ENCODE assay signal across 9 cellular contexts in the genomic region with DNA sequence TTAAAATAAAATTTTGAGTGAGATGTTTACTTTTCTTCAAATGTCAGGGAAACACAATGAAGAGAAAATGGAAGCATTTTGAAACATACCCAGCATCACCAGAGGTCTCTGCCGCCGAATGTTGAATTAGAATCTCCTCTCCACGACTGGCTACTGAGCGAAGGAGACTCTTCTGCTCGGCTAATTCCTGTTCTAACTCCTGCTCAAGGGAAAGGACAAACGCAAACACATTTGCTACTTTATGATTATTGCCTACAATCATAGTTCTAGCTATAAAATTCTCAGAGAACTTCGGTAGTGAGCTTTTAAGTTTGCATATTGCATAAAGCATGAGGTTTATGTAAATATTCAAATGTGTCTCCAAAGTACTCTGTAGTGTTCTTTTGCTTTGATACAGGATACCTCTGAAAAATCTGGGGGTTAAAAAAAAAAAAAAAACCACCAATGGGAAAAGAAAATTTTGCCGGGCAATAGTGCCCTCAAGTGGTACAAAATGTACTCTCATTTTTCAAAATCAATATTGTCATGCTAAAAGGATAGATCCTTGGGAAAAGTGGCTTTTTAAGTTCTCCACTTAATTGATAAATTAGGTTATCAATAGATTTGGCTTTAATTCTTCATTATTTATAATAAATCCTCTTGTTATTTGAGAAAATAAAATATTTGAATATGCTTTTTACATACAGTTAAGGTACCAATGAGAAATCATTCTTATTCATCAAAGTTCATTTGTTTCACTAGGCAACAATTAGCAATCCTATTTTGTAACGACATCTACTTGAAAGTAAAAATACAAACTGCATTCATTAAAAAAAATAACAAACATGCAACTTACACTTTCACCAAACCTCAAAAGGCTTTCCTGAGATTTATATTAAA.
DNase-seq lines count a peak whose midpoint lies in the region; ATAC-seq and TF ChIP-seq lines count a peak whose summit lies in the region.
"Had no signal": no experiment of that assay in that cellular context is flagged by ENCODE, and none has a peak within 500 bp of the region (broad histone marks: within the 10 kb centered on the region; RNA-seq: fewer than 3 reads in every experiment).

No MANE protein-coding gene starts in this region.

- H3K27ac ChIP-seq in spleen = no peak overlapping the region

- peaks cover 0 to 32% (median 16%) of the 10 kb centered on the region in 6 donors for H3K4me1 ChIP-seq in spleen

- peaks cover 42% of the 10 kb centered on the region for H3K36me3 Mint-ChIP-seq in T-helper 2 cell treated with Interferon-gamma antibody and Interleukin-4, amounts not matched to agents 5 μg/mL and 100 μg/mL, for 36 hours (ENCODE audit: low read depth)

- 72 to 79% (median 78%) methylated on average over 9 of the region's 9 CpGs for WGBS in spleen, 5 donors

- ATAC-seq in GM19035 (IDR thresholded peaks at IDR 0.05; ENCODE audit: unreplicated experiment) = no peak
- ATAC-seq in GM21381 (IDR thresholded peaks at IDR 0.05; ENCODE audit: unreplicated experiment) = no peak

- peaks cover 4 to 100% (median 43%) of the 10 kb centered on the region in 6 donors for H3K36me3 ChIP-seq in spleen

- peaks cover 9% of the 10 kb centered on the region for H3K4me1 Mint-ChIP-seq in T-helper 2 cell treated with Interferon-gamma antibody and Interleukin-4, amounts not matched to agents 5 μg/mL and 100 μg/mL, for 36 hours (ENCODE audit: low read depth)

- H3K9me3 ChIP-seq in spleen = peaks cover 0 to 16% (median 7%) of the 10 kb centered on the region in 8 donors

- H3K27ac Mint-ChIP-seq in T-helper 2 cell treated with Interferon-gamma antibody and Interleukin-4, amounts not matched to agents 5 μg/mL and 100 μg/mL, for 36 hours = no peak overlapping the region
- H3K27ac Mint-ChIP-seq: T-helper 1 cell treated with Interleukin-12 subunit alpha and Interleukin-12 subunit beta and Interleukin-4 antibody, amounts not matched to agents 30 μg/mL and 1 μg/mL, for 36 hours had no signal

- H3K4me3 ChIP-seq in HFF-Myc (replicated peaks; ENCODE audit: low read depth, low read length) (no peak overlapping the region), fibroblast of villous mesenchyme (ENCODE audit: low read depth, low read length) (no peak overlapping the region), spleen (no peak overlapping the region)

- no peak overlapping the region for H3K4me3 Mint-ChIP-seq in T-helper 2 cell treated with Interferon-gamma antibody and Interleukin-4, amounts not matched to agents 5 μg/mL and 100 μg/mL, for 36 hours
- H3K4me3 Mint-ChIP-seq: T-helper 1 cell treated with Interleukin-12 subunit alpha and Interleukin-12 subunit beta and Interleukin-4 antibody, amounts not matched to agents 30 μg/mL and 1 μg/mL, for 36 hours had no signal

- TF ChIP-seq CTCF in HFF-Myc (IDR thresholded peaks at IDR 0.05; ENCODE audit: low read depth, low read length, missing control alignments) = peak; percentile 28
- peak; percentile 51 for TF ChIP-seq CTCF in fibroblast of villous mesenchyme (IDR thresholded peaks at IDR 0.05; ENCODE audit: insufficient read depth, low read depth, low read length)
- peak in 8 of 11 experiments; percentile 13 to 56 (median 41) for TF ChIP-seq CTCF in spleen (IDR thresholded peaks at IDR 0.05 in 8 of 11, conservative IDR thresholded peaks at IDR 0.05 in 3 of 11)

- no peaks in the 10 kb centered on the region for H3K27me3 Mint-ChIP-seq in T-helper 2 cell treated with Interferon-gamma antibody and Interleukin-4, amounts not matched to agents 5 μg/mL and 100 μg/mL, for 36 hours (ENCODE audit: low read depth)

- intact Hi-C loops in spleen (cut with DNase I; ENCODE audit: low total_unique reads) = loop anchor here (5.0 kb wide), 1 partner anchor 506 kb away; no protein-coding TSS in a partner anchor

- H3K27me3 ChIP-seq in spleen (replicated peaks in 1 of 7) = no peaks in the 10 kb centered on the region

- TF ChIP-seq POLR2A in spleen (IDR thresholded peaks at IDR 0.05) = no peak

- H3K9me3 Mint-ChIP-seq in T-helper 2 cell treated with Interferon-gamma antibody and Interleukin-4, amounts not matched to agents 5 μg/mL and 100 μg/mL, for 36 hours = peaks cover under 1% of the 10 kb centered on the region

- DNase-seq in DMS153 (lab: John Stamatoyannopoulos, UW) (peak; percentile 30), HFF-Myc (ENCODE audit: extremely low read depth, low read depth) (no peak), SK-N-DZ (ENCODE audit: low spot score) (peak; percentile 23), fibroblast of villous mesenchyme (ENCODE audit: low read depth) (peak; percentile 57), spleen (no peak)
- no peak for DNase-seq in T-helper 2 cell treated with Interferon-gamma antibody and Interleukin-4, amounts not matched to agents 5 μg/mL and 100 μg/mL, for 36 hours (ENCODE audit: low spot score)

Comparison
In these comparisons a context has a peak if more than half of its experiments do, and no peak if none do; other contexts are left out.
1. DNase-seq: peak in DMS153 (single experiment), SK-N-DZ (single experiment) and fibroblast of villous mesenchyme (single experiment); none in HFF-Myc (single experiment), spleen (single experiment) and T-helper 2 cell treated with Interferon-gamma antibody and Interleukin-4, amounts not matched to agents 5 μg/mL and 100 μg/mL, for 36 hours (single experiment).
2. Peak in every context shown above with its lines, with median percentiles within 50 percentile points of each other: CTCF ChIP-seq.